9 cellular contexts compared by ENCODE assay signal in genomic region chr16:84599528-84600202, GRCh38. TPM values are rescaled to one million over a fixed set of nuclear protein-coding genes. Genes with fewer than 3 reads are reported as not detected.
DNase-seq lines count a peak whose midpoint lies in the region; ATAC-seq and TF ChIP-seq lines count a peak whose summit lies in the region.
"Had no signal": no experiment of that assay in that cellular context is flagged by ENCODE, and none has a peak within 500 bp of the region (broad histone marks: within the 10 kb centered on the region; RNA-seq: fewer than 3 reads in every experiment).

No MANE protein-coding gene starts in this region.

- intact Hi-C loops in colonic mucosa (cut with DNase I): no loop called here
- intact Hi-C loops in left lung (cut with DNase I): no loop called here

- DNase-seq in NCI-H2227 (lab: John Stamatoyannopoulos, UW; ENCODE audit: unreplicated experiment) (peak; percentile 57), NCI-H2227 treated with DMSO at 0.1 percent for 48 hours (lab: John Stamatoyannopoulos, UW) (no peak), HT1080 (ENCODE audit: low read depth) (peak; percentile 93), UCSD-AML1 (lab: John Stamatoyannopoulos, UW; ENCODE audit: unreplicated experiment) (peak; percentile 68), colonic mucosa (peak; percentile 42), left lung (peak; percentile 82 to 93), NCI-H2196 (lab: John Stamatoyannopoulos, UW; ENCODE audit: unreplicated experiment) (no peak)
- DNase-seq in stimulated activated CD4-positive, alpha-beta T cell treated with anti-CD3 and anti-CD28 coated beads, Interleukin-2, amount 100 ng/mL, for 24 hours: peak; percentile 76 to 77

- H3K36me3 ChIP-seq in colonic mucosa (no peaks in the 10 kb centered on the region), left lung (no peaks in the 10 kb centered on the region)

- H3K9ac ChIP-seq in colonic mucosa (ENCODE audit: low read depth in 2 of 2, low read length in 2 of 2): peak overlapping the region in 1 of 2 donors; percentile 48

- TF ChIP-seq CTCF in colonic mucosa (IDR thresholded peaks at IDR 0.05): no peak
- no peak for TF ChIP-seq CTCF in left lung (IDR thresholded peaks at IDR 0.05)

- H3K9me3 ChIP-seq in colonic mucosa (no peaks in the 10 kb centered on the region), left lung (no peaks in the 10 kb centered on the region)

- H3K4me3 ChIP-seq in colonic mucosa: no peak overlapping the region
- H3K4me3 ChIP-seq in left lung: peak overlapping the region in 1 of 2 donors; percentile 9

- H3K4me1 ChIP-seq in colonic mucosa (peaks cover 4% of the 10 kb centered on the region), left lung (peaks cover 35 to 97% of the 10 kb centered on the region in 2 donors)

- H3K27me3 ChIP-seq in colonic mucosa (no peaks in the 10 kb centered on the region), left lung (no peaks in the 10 kb centered on the region)

- H3K27ac ChIP-seq in colonic mucosa: peak overlapping the region; percentile 78
- peak overlapping the region; percentile 85 to 90 for H3K27ac ChIP-seq in left lung
- H3K27ac ChIP-seq: C4-2B had no signal

- peak; percentile 51 for ATAC-seq in left lung

RNA-seq across cellular contexts. Expression of gene COTL1, which starts 18.2 kb away (rescaled TPM):
- 187 and 217 TPM in 2 replicates for total RNA-seq in HT1080 (2014; rRNA removed; shearing (Covaris generic))
- 312 and 324 TPM in 2 replicates for polyA plus RNA-seq in HT1080 (2015; cell fraction: cytosol; rRNA removed)
- 73.4 and 82.7 TPM in 2 replicates for polyA plus RNA-seq in HT1080 (2015; cell fraction: nucleus; rRNA removed)
- total RNA-seq in colonic mucosa (100 to 1,000 TPM in 1 of 2 donors, 10 to 100 TPM in 1; 79.1 to 138 TPM), left lung (100 to 1,000 TPM in 1 of 2 donors, 10 to 100 TPM in 1; 92.7 to 206 TPM)

RNA-seq across cellular contexts. Expression of gene KLHL36, which starts 48.6 kb away (rescaled TPM):
- total RNA-seq in HT1080 (2014; rRNA removed; shearing (Covaris generic)): 18.1 and 22.9 TPM in 2 replicates
- 19.3 and 22.5 TPM in 2 replicates for polyA plus RNA-seq in HT1080 (2015; cell fraction: cytosol; rRNA removed)
- polyA plus RNA-seq in HT1080 (2015; cell fraction: nucleus; rRNA removed): 39.3 and 45.7 TPM in 2 replicates
- total RNA-seq in colonic mucosa: 10 to 100 TPM; 49.7 to 62.7 TPM
- 10 to 100 TPM; 44.7 to 50.9 TPM for total RNA-seq in left lung

Comparison
In these comparisons a context has a peak if more than half of its experiments do, and no peak if none do; other contexts are left out.
1. DNase-seq: peak in NCI-H2227 (single experiment), HT1080 (single experiment), UCSD-AML1 (single experiment), colonic mucosa (single experiment), left lung (2 of 2) and stimulated activated CD4-positive, alpha-beta T cell treated with anti-CD3 and anti-CD28 coated beads, Interleukin-2, amount 100 ng/mL, for 24 hours (2 of 2); none in NCI-H2227 treated with DMSO at 0.1 percent for 48 hours (single experiment) and NCI-H2196 (single experiment).